ENCODE assay signal across 9 cellular contexts in the genomic region with DNA sequence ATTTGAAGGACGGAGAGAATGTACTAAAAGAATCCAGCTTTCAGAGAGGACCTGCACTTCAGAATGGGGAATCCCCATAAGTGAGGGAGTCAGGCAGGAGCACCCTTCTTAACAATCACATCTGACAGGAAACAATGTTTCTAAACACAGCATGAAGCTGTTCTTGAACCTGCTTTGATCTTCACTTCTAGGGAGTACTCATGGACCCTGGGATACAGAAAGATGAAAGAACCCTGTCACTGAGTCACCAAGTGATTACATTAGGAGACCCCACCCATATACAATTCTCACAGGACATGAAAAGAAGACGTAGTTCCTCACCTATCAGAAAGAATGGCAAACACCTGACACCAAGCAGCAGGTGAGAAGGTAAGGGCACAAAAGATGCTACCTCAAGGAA.
"Had no signal": no experiment of that assay in that cellular context is flagged by ENCODE, and none has a peak within 500 bp of the region (broad histone marks: within the 10 kb centered on the region; RNA-seq: fewer than 3 reads in every experiment).

No MANE protein-coding gene starts in this region.

- DNase-seq: H9, HCEC 1CT, HFFc6, KBM-7 had no signal

- H3K4me1 Mint-ChIP-seq: GM23338, H9, IgD-negative memory B cell had no signal

- H3K4me3 ChIP-seq: GM23338 had no signal

- H3K4me3 Mint-ChIP-seq: GM23338, H9, HFFc6, IgD-negative memory B cell had no signal

- H3K9me3 Mint-ChIP-seq: H9, HFFc6, IgD-negative memory B cell had no signal

- FAIRE-seq: H1, H54, HTR-8/SVneo had no signal

- H3K4me2 ChIP-seq: GM23338 had no signal

- ATAC-seq: GM23338 had no signal

- H3K36me3 Mint-ChIP-seq: IgD-negative memory B cell had no signal

- H3K27ac Mint-ChIP-seq: GM23338, H9, HFFc6, IgD-negative memory B cell had no signal

- H3K27me3 Mint-ChIP-seq: IgD-negative memory B cell had no signal
